Comparison of ENCODE assay signal across 11 cellular contexts in the genomic region with DNA sequence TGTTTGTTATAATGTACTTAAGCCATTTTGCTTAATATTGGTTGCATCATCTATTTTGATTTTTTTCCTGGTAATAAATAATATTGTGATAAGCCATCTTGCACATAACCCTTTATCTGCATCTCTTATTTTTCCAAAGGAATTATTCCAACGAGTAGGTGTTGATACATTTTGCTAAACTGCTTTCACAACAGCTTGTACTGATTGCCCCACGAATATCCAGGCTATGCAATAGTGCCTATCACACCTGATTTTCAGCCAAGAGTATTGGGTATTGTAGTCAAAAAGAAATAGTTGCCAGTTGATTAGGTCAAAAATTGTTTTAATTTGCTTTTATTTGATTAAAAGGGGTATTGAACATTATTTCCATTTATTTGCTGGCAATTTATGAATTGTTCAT. TPM values are rescaled to one million over a fixed set of nuclear protein-coding genes. Genes with fewer than 3 reads are reported as not detected.
"Had no signal": no experiment of that assay in that cellular context is flagged by ENCODE, and none has a peak within 500 bp of the region (broad histone marks: within the 10 kb centered on the region; RNA-seq: fewer than 3 reads in every experiment).

No MANE protein-coding gene starts in this region.

- DNase-seq: effector memory CD4-positive, alpha-beta T cell; gastrocnemius medialis; glutamatergic neuron; kidney; naive thymus-derived CD4-positive, alpha-beta T cell; nephron progenitor cell; small intestine; stimulated activated CD4-positive, alpha-beta T cell treated with anti-CD3 and anti-CD28 coated beads, Interleukin-2, amount 100 ng/mL, for 48 hours; stimulated activated naive CD4-positive, alpha-beta T cell treated with Interleukin-2 at 50 U/mL for 16 hours had no signal

- ATAC-seq: esophagus mucosa; naive thymus-derived CD4-positive, alpha-beta T cell had no signal

- H3K27ac ChIP-seq: thyroid gland had no signal

- H3K4me3 ChIP-seq: thyroid gland had no signal

- H3K36me3 ChIP-seq: gastrocnemius medialis, thyroid gland had no signal

- H3K9me3 ChIP-seq: gastrocnemius medialis, thyroid gland had no signal

- H3K27me3 ChIP-seq: gastrocnemius medialis, thyroid gland had no signal

- H3K4me1 ChIP-seq: thyroid gland had no signal

RNA-seq across cellular contexts. Expression of a gene that starts 20.7 kb away (rescaled TPM):
- polyA plus RNA-seq: naive thymus-derived CD4-positive, alpha-beta T cell had no signal
